12 cellular contexts compared by ENCODE assay signal in genomic region chr3:55620361-55621025, GRCh38.
DNase-seq lines count a peak whose midpoint lies in the region; ATAC-seq and TF ChIP-seq lines count a peak whose summit lies in the region.
"Had no signal": no experiment of that assay in that cellular context is flagged by ENCODE, and none has a peak within 500 bp of the region (broad histone marks: within the 10 kb centered on the region; RNA-seq: fewer than 3 reads in every experiment).

No MANE protein-coding gene starts in this region.

- H3K9me3 ChIP-seq in AG04450 (ENCODE audit: control insufficient read depth, insufficient read depth, low read length) = no peaks in the 10 kb centered on the region
- H3K9me3 ChIP-seq: pancreas had no signal

- H3K27ac ChIP-seq in AG04450 (ENCODE audit: low read depth, low read length) = peak overlapping the region; percentile 84
- H3K27ac ChIP-seq: KMS-11, pancreas had no signal

- peak; percentile 73 for ATAC-seq in GM21576 (IDR thresholded peaks at IDR 0.05; ENCODE audit: unreplicated experiment)
- ATAC-seq: activated naive CD4-positive, alpha-beta T cell treated with anti-CD3 and anti-CD28 coated beads, Interleukin-2, amount 50 U/mL, for 72 hours had no signal

- peak; percentile 38 for DNase-seq in AG04450 (ENCODE audit: low read depth, low spot score)
- peak; percentile 92 for DNase-seq in LNCaP clone FGC (ENCODE audit: low read depth)
- DNase-seq in choroid plexus epithelial cell (ENCODE audit: low read depth) = peak; percentile 79
- DNase-seq in retina = no peak
- no peak for DNase-seq in OCI-M1 (lab: John Stamatoyannopoulos, UW)
- DNase-seq in activated effector memory CD4-positive, alpha-beta T cell treated with Interleukin-2 at 50 U/mL for 16 hours = no peak
- DNase-seq in AG08395 (ENCODE audit: low spot score) = no peak
- DNase-seq: pancreas; stimulated activated naive CD4-positive, alpha-beta T cell treated with Interleukin-2 at 50 U/mL for 16 hours had no signal

- CTCF ChIA-PET in AG04450 (lab: Charles Lee) = interaction anchor here (1.3 kb wide), 1 partner anchor 126 kb away, joined by 3 read pairs; no protein-coding TSS in a partner anchor

- H3K27me3 ChIP-seq in AG04450 (ENCODE audit: control insufficient read depth, insufficient read depth, low read length) = no peaks in the 10 kb centered on the region
- H3K27me3 ChIP-seq: pancreas had no signal

- H3K4me3 ChIP-seq in AG04450 (ENCODE audit: low read depth, low read length) (no peak overlapping the region), LNCaP clone FGC (ENCODE audit: low read depth, low read length) (no peak overlapping the region), choroid plexus epithelial cell (ENCODE audit: low read depth, low read length) (no peak overlapping the region)
- H3K4me3 ChIP-seq: pancreas had no signal

- POLR2A ChIA-PET in AG04450 (lab: Yijun Ruan, JAX) = no interaction called here

- TF ChIP-seq CTCF in AG04450 (IDR thresholded peaks at IDR 0.05; ENCODE audit: low read depth, low read length) (no peak), LNCaP clone FGC (IDR thresholded peaks at IDR 0.05; ENCODE audit: control insufficient read depth, extremely low read depth, insufficient read depth) (no peak), choroid plexus epithelial cell (conservative IDR thresholded peaks at IDR 0.05; ENCODE audit: low read depth, low read length) (no peak)

Comparison
In these comparisons a context has a peak if more than half of its experiments do, and no peak if none do; other contexts are left out.
1. DNase-seq: peak in AG04450 (single experiment), LNCaP clone FGC (single experiment) and choroid plexus epithelial cell (single experiment); none in retina (single experiment), OCI-M1 (single experiment), activated effector memory CD4-positive, alpha-beta T cell treated with Interleukin-2 at 50 U/mL for 16 hours (single experiment) and AG08395 (single experiment).